Comparison of ENCODE assay signal across 16 cellular contexts in genomic region chr5:1761453-1761755, GRCh38.
"Had no signal": no experiment of that assay in that cellular context is flagged by ENCODE, and none has a peak within 500 bp of the region (broad histone marks: within the 10 kb centered on the region; RNA-seq: fewer than 3 reads in every experiment).

No MANE protein-coding gene starts in this region.

- H3K36me3 Mint-ChIP-seq: activated naive CD4-positive, alpha-beta T cell treated with anti-CD3 and anti-CD28 coated beads, Interleukin-2, amount 10 ng/mL, durations not matched to agents 7 days and 5 days had no signal

- H3K4me1 ChIP-seq: adrenal gland, gastrocnemius medialis, heart right ventricle, right atrium auricular region, stomach had no signal

- H3K27me3 ChIP-seq: adrenal gland, right atrium auricular region had no signal

- H3K4me3 ChIP-seq: adrenal gland, dorsolateral prefrontal cortex, gastrocnemius medialis, heart right ventricle, right atrium auricular region, SK-N-MC, smooth muscle cell, stomach, thoracic aorta had no signal

- H3K9me3 ChIP-seq: adrenal gland, gastrocnemius medialis, neutrophil, right atrium auricular region, thoracic aorta had no signal

- H3K4me3 Mint-ChIP-seq: activated naive CD4-positive, alpha-beta T cell treated with anti-CD3 and anti-CD28 coated beads, Interleukin-2, amount 10 ng/mL, durations not matched to agents 7 days and 5 days; memory B cell; naive thymus-derived CD8-positive, alpha-beta T cell had no signal

- DNase-seq: activated naive CD4-positive, alpha-beta T cell treated with anti-CD3 and anti-CD28 coated beads, Interleukin-2, amount 10 ng/mL, durations not matched to agents 7 days and 5 days; erythroblast; gastrocnemius medialis; heart right ventricle; naive thymus-derived CD8-positive, alpha-beta T cell had no signal

- ATAC-seq: gastrocnemius medialis; heart right ventricle; left colon; naive thymus-derived CD8-positive, alpha-beta T cell had no signal

- H3K27ac Mint-ChIP-seq: activated naive CD4-positive, alpha-beta T cell treated with anti-CD3 and anti-CD28 coated beads, Interleukin-2, amount 10 ng/mL, durations not matched to agents 7 days and 5 days; memory B cell; naive thymus-derived CD8-positive, alpha-beta T cell; progenitor cell of endocrine pancreas had no signal

- H3K4me2 ChIP-seq: smooth muscle cell had no signal

- H3K36me3 ChIP-seq: adrenal gland, gastrocnemius medialis, heart right ventricle, neutrophil, right atrium auricular region, stomach, thoracic aorta had no signal

- H3K27ac ChIP-seq: adrenal gland, dorsolateral prefrontal cortex, gastrocnemius medialis, heart right ventricle, neutrophil, right atrium auricular region, SK-N-MC, stomach, thoracic aorta had no signal

- H3K4me1 Mint-ChIP-seq: activated naive CD4-positive, alpha-beta T cell treated with anti-CD3 and anti-CD28 coated beads, Interleukin-2, amount 10 ng/mL, durations not matched to agents 7 days and 5 days; memory B cell; naive thymus-derived CD8-positive, alpha-beta T cell had no signal
